13 cellular contexts compared by ENCODE assay signal in the genomic region with DNA sequence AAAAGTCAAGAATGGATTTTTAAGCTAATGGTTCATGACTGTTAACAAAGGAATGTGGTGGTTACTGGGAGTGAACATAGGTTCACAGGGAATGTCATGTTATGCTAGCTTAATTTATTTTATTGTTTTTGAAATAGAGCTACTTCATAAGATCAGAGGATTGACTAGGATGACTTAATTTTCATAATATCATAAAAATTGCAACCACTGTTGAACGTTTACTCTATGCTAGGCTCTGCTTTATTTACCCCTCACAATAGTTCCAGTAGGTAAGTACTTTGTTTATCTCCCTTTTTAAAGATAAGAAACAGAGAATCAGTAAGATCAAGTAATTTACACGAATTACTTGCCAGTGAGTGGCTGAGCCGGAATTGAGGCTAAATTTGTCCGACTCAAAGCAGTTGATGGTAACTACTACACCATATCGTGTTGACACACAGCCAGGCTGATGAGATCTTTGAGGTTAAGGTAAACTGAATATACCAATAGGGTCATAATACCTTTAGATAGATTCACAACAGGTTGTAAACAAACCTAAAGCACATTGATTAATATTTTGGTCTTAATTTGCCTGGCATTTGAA.
DNase-seq lines count a peak whose midpoint lies in the region; ATAC-seq and TF ChIP-seq lines count a peak whose summit lies in the region.
"Had no signal": no experiment of that assay in that cellular context is flagged by ENCODE, and none has a peak within 500 bp of the region (broad histone marks: within the 10 kb centered on the region; RNA-seq: fewer than 3 reads in every experiment).

No MANE protein-coding gene starts in this region.

- no peaks in the 10 kb centered on the region for H3K9me3 Mint-ChIP-seq in activated naive CD4-positive, alpha-beta T cell treated with anti-CD3 and anti-CD28 coated beads for 36 hours

- H3K36me3 ChIP-seq in osteoblast (ENCODE audit: insufficient read depth, low read length) = no peaks in the 10 kb centered on the region

- no peak overlapping the region for H3K4me3 Mint-ChIP-seq in activated naive CD4-positive, alpha-beta T cell treated with anti-CD3 and anti-CD28 coated beads for 36 hours
- H3K4me3 Mint-ChIP-seq: natural killer cell; T-helper 2 cell treated with Interferon-gamma antibody and Interleukin-4, amounts not matched to agents 5 μg/mL and 100 μg/mL, for 36 hours had no signal

- H3K27ac Mint-ChIP-seq in activated naive CD4-positive, alpha-beta T cell treated with anti-CD3 and anti-CD28 coated beads for 36 hours = no peak overlapping the region
- H3K27ac Mint-ChIP-seq: natural killer cell; T-helper 2 cell treated with Interferon-gamma antibody and Interleukin-4, amounts not matched to agents 5 μg/mL and 100 μg/mL, for 36 hours had no signal

- ATAC-seq in HG02884 (IDR thresholded peaks at IDR 0.05; ENCODE audit: unreplicated experiment) = no peak
- no peak for ATAC-seq in GM18858 (IDR thresholded peaks at IDR 0.05; ENCODE audit: unreplicated experiment)
- ATAC-seq: natural killer cell had no signal

- H3K9me3 ChIP-seq in osteoblast (ENCODE audit: low read depth, low read length) = no peaks in the 10 kb centered on the region

- intact Hi-C loops in activated naive CD4-positive, alpha-beta T cell treated with anti-CD3 and anti-CD28 coated beads for 36 hours (cut with micrococcal nuclease) = no loop called here

- no peaks in the 10 kb centered on the region for H3K4me1 Mint-ChIP-seq in activated naive CD4-positive, alpha-beta T cell treated with anti-CD3 and anti-CD28 coated beads for 36 hours (ENCODE audit: low read depth)
- H3K4me1 Mint-ChIP-seq: natural killer cell had no signal

- no peak for TF ChIP-seq CTCF in osteoblast (IDR thresholded peaks at IDR 0.05; ENCODE audit: extremely low read depth, low read depth, low read length)

- no peaks in the 10 kb centered on the region for H3K36me3 Mint-ChIP-seq in activated naive CD4-positive, alpha-beta T cell treated with anti-CD3 and anti-CD28 coated beads for 36 hours (ENCODE audit: low read depth)
- H3K36me3 Mint-ChIP-seq: natural killer cell had no signal

- H3K27ac ChIP-seq in epithelial cell of prostate = peak overlapping the region; percentile 84
- peak overlapping the region; percentile 95 for H3K27ac ChIP-seq in osteoblast (ENCODE audit: low read depth, low read length)

- H4K20me1 ChIP-seq in osteoblast (ENCODE audit: insufficient read depth, low read length) = no peaks in the 10 kb centered on the region

- no peak overlapping the region for H2AFZ ChIP-seq in osteoblast (ENCODE audit: low read length)

- peak overlapping the region; percentile 70 for H3K4me2 ChIP-seq in osteoblast (ENCODE audit: insufficient read depth, low read length)

- in situ Hi-C loops in Caki2 (cut with HindIII; ENCODE audit: low pct_unique_long_range_greater_than_20kb, low sequenced_read_pairs) = no loop called here

- CTCF ChIA-PET in activated naive CD4-positive, alpha-beta T cell treated with anti-CD3 and anti-CD28 coated beads for 36 hours (lab: Charles Lee) = no interaction called here

- peaks cover 2% of the 10 kb centered on the region for H3K27me3 Mint-ChIP-seq in activated naive CD4-positive, alpha-beta T cell treated with anti-CD3 and anti-CD28 coated beads for 36 hours (ENCODE audit: low read depth)

- peak; percentile 76 for DNase-seq in Caki2 (ENCODE audit: low read depth)
- DNase-seq in RPMI7951 (ENCODE audit: low read depth) = peak; percentile 83
- peak; percentile 10 for DNase-seq in epithelial cell of prostate (ENCODE audit: low read depth, low spot score)
- DNase-seq in osteoblast (ENCODE audit: insufficient read length, low spot score, missing footprints) = peak; percentile 92
- DNase-seq in activated naive CD4-positive, alpha-beta T cell treated with anti-CD3 and anti-CD28 coated beads for 36 hours = no peak
- DNase-seq in anterior cingulate cortex (lab: John Stamatoyannopoulos, UW) = no peak
- DNase-seq: hippocampal formation; natural killer cell; NCI-H748 treated with DMSO at 0.1 percent for 48 hours; stimulated activated CD4-positive, alpha-beta T cell treated with anti-CD3 and anti-CD28 coated beads, Interleukin-1b, Interleukin-23, amount 100 ng/mL, for 48 hours had no signal

- H3K4me1 ChIP-seq in osteoblast (ENCODE audit: insufficient read depth, low read length) = peaks cover 30% of the 10 kb centered on the region

- peak overlapping the region; percentile 16 for H3K4me3 ChIP-seq in osteoblast (ENCODE audit: insufficient read depth, low read length)

- no peaks in the 10 kb centered on the region for H3K79me2 ChIP-seq in osteoblast (ENCODE audit: insufficient read depth, low read length)

- no peaks in the 10 kb centered on the region for H3K27me3 ChIP-seq in osteoblast (ENCODE audit: insufficient read depth, low read length)

Comparison
In these comparisons a context has a peak if more than half of its experiments do, and no peak if none do; other contexts are left out.
1. DNase-seq: peak in Caki2 (single experiment), RPMI7951 (single experiment), epithelial cell of prostate (single experiment) and osteoblast (single experiment); none in activated naive CD4-positive, alpha-beta T cell treated with anti-CD3 and anti-CD28 coated beads for 36 hours (single experiment) and anterior cingulate cortex (0 of 58).